ENCODE assay signal across 7 cellular contexts in genomic region chr11:112831041-112831440, GRCh38.
"Had no signal": no experiment of that assay in that cellular context is flagged by ENCODE, and none has a peak within 500 bp of the region (broad histone marks: within the 10 kb centered on the region; RNA-seq: fewer than 3 reads in every experiment).

No MANE protein-coding gene starts in this region.

- ATAC-seq: HCT116 had no signal

- H3K4me3 Mint-ChIP-seq: HFFc6 had no signal

- H3K27ac Mint-ChIP-seq: HFFc6 had no signal

- H3K4me3 ChIP-seq: GM23248, HAP-1 had no signal

- H3K4me1 ChIP-seq: HAP-1 had no signal

- H3K36me3 ChIP-seq: HAP-1 had no signal

- H3K9me3 ChIP-seq: HAP-1 had no signal

- H3K27ac ChIP-seq: GM23248 had no signal

- DNase-seq: GM23248, GOT3, H7, HFFc6, IMR-90 had no signal

- H3K9ac ChIP-seq: GM23248 had no signal

- H2AFZ ChIP-seq: GM23248 had no signal
